In genomic region chr7:121313793-121314676, GRCh38 we compare ENCODE assay signal across 8 cellular contexts. TPM values are rescaled to one million over a fixed set of nuclear protein-coding genes. Genes with fewer than 3 reads are reported as not detected.
DNase-seq lines count a peak whose midpoint lies in the region; ATAC-seq and TF ChIP-seq lines count a peak whose summit lies in the region.

No MANE protein-coding gene starts in this region.

- H3K4me1 Mint-ChIP-seq in GM23338: no peaks in the 10 kb centered on the region; the same call in 1 of the 3 replicates
- H3K4me1 Mint-ChIP-seq in activated B cell treated with CpG ODN at 0.5 μM for 24 hours: peaks cover 44% of the 10 kb centered on the region
- H3K4me1 Mint-ChIP-seq in activated CD4-positive, alpha-beta memory T cell treated with anti-CD3 and anti-CD28 coated beads for 36 hours (ENCODE audit: low read depth): no peaks in the 10 kb centered on the region

- H3K4me3 ChIP-seq in GM23338 (no peak overlapping the region), smooth muscle cell (peak overlapping the region; percentile 10), uterus (no peak overlapping the region)

- no peak overlapping the region for H3K27ac Mint-ChIP-seq in GM23338
- H3K27ac Mint-ChIP-seq in activated B cell treated with CpG ODN at 0.5 μM for 24 hours: peak overlapping the region; percentile 84
- no peak overlapping the region for H3K27ac Mint-ChIP-seq in activated CD4-positive, alpha-beta memory T cell treated with anti-CD3 and anti-CD28 coated beads for 36 hours

- DNase-seq in Daoy (ENCODE audit: low read depth) (peak; percentile 68), GM23338 (ENCODE audit: low spot score) (no peak), LoVo (ENCODE audit: low spot score) (peak; percentile 85), activated B cell treated with CpG ODN at 0.5 μM for 24 hours (no peak), smooth muscle cell (lab: John Stamatoyannopoulos, UW; ENCODE audit: unreplicated experiment) (no peak), uterus (no peak)
- no peak for DNase-seq in activated CD4-positive, alpha-beta memory T cell treated with anti-CD3 and anti-CD28 coated beads for 36 hours
- DNase-seq in stimulated activated CD4-positive, alpha-beta T cell treated with anti-CD3 and anti-CD28 coated beads, Interleukin-4, amount 100 ng/mL, for 1 hour: no peak

- no peak for TF ChIP-seq CTCF in GM23338 (conservative IDR thresholded peaks at IDR 0.05; ENCODE audit: low read depth in 2 of 2)
- no peak for TF ChIP-seq CTCF in activated B cell treated with CpG ODN at 0.5 μM for 24 hours (IDR thresholded peaks at IDR 0.05)
- no peak for TF ChIP-seq CTCF in smooth muscle cell (IDR thresholded peaks at IDR 0.05; ENCODE audit: borderline replicate concordance, insufficient read depth, poor library complexity, severe bottlenecking)
- no peak for TF ChIP-seq CTCF in uterus (IDR thresholded peaks at IDR 0.05)

- no peak for TF ChIP-seq POLR2A in uterus (IDR thresholded peaks at IDR 0.05)

- no peaks in the 10 kb centered on the region; the same call in 2 of the 3 replicates for H3K9me3 Mint-ChIP-seq in GM23338
- peaks cover 2% of the 10 kb centered on the region for H3K9me3 Mint-ChIP-seq in activated B cell treated with CpG ODN at 0.5 μM for 24 hours
- no peaks in the 10 kb centered on the region for H3K9me3 Mint-ChIP-seq in activated CD4-positive, alpha-beta memory T cell treated with anti-CD3 and anti-CD28 coated beads for 36 hours

- 0 out of 2 replicates have a peak, but pooled peaks cover 5% of the 10 kb centered on the region for H3K9me2 ChIP-seq in GM23338 (ENCODE audit: insufficient read depth)

- no peaks in the 10 kb centered on the region for H3K4me1 ChIP-seq in GM23338 (ENCODE audit: insufficient read depth)
- no peaks in the 10 kb centered on the region for H3K4me1 ChIP-seq in smooth muscle cell (ENCODE audit: low read depth)
- H3K4me1 ChIP-seq in uterus: no peaks in the 10 kb centered on the region

- H3K27me3 Mint-ChIP-seq in GM23338 (ENCODE audit: insufficient read depth, low read depth, poor library complexity): peaks cover 4% of the 10 kb centered on the region
- no peaks in the 10 kb centered on the region for H3K27me3 Mint-ChIP-seq in activated B cell treated with CpG ODN at 0.5 μM for 24 hours
- H3K27me3 Mint-ChIP-seq in activated CD4-positive, alpha-beta memory T cell treated with anti-CD3 and anti-CD28 coated beads for 36 hours: peaks cover 3% of the 10 kb centered on the region

- intact Hi-C loops in activated B cell treated with CpG ODN at 0.5 μM for 24 hours (cut with micrococcal nuclease): loop anchor here (1.0 to 2.0 kb wide), 5 partner anchors 12 to 134 kb away; no protein-coding TSS in a partner anchor
- intact Hi-C loops in activated CD4-positive, alpha-beta memory T cell treated with anti-CD3 and anti-CD28 coated beads for 36 hours (cut with micrococcal nuclease): no loop called here
- intact Hi-C loops in uterus (cut with DNase I; ENCODE audit: low total_unique reads): no loop called here

- H3K27me3 ChIP-seq in GM23338 (ENCODE audit: insufficient read depth): no peaks in the 10 kb centered on the region
- H3K27me3 ChIP-seq in smooth muscle cell (ENCODE audit: low read depth): no peaks in the 10 kb centered on the region
- no peaks in the 10 kb centered on the region for H3K27me3 ChIP-seq in uterus

- ATAC-seq in GM23338: no peak
- peak; percentile 77 for ATAC-seq in activated B cell treated with CpG ODN at 0.5 μM for 24 hours (ENCODE audit: low read depth)

- no peak overlapping the region for H3K4me3 Mint-ChIP-seq in GM23338
- peak overlapping the region; percentile 44 for H3K4me3 Mint-ChIP-seq in activated B cell treated with CpG ODN at 0.5 μM for 24 hours
- no peak overlapping the region for H3K4me3 Mint-ChIP-seq in activated CD4-positive, alpha-beta memory T cell treated with anti-CD3 and anti-CD28 coated beads for 36 hours

- 69% methylated on average over 9 of the region's 9 CpGs for WGBS in smooth muscle cell (ENCODE audit: low lambda C conversion rate)

- no peak overlapping the region for H3K4me2 ChIP-seq in GM23338
- no peak overlapping the region for H3K4me2 ChIP-seq in smooth muscle cell

- no peak overlapping the region for H3K9ac ChIP-seq in smooth muscle cell (ENCODE audit: low read depth)

- POLR2A ChIA-PET in activated B cell treated with CpG ODN at 0.5 μM for 24 hours (lab: Charles Lee): interaction anchor here (2.6 kb wide), 1 partner anchor 16 kb away, joined by 14 read pairs; no protein-coding TSS in a partner anchor
- POLR2A ChIA-PET in activated CD4-positive, alpha-beta memory T cell treated with anti-CD3 and anti-CD28 coated beads for 36 hours (lab: Charles Lee): no interaction called here

- H3K36me3 Mint-ChIP-seq in GM23338 (ENCODE audit: low read depth) (no peaks in the 10 kb centered on the region), activated B cell treated with CpG ODN at 0.5 μM for 24 hours (ENCODE audit: low read depth) (peaks cover 16% of the 10 kb centered on the region)
- H3K36me3 Mint-ChIP-seq in activated CD4-positive, alpha-beta memory T cell treated with anti-CD3 and anti-CD28 coated beads for 36 hours: no peaks in the 10 kb centered on the region

- no peak overlapping the region for H3K27ac ChIP-seq in GM23338 (ENCODE audit: low read depth)
- no peak overlapping the region for H3K27ac ChIP-seq in smooth muscle cell (ENCODE audit: low read depth)
- H3K27ac ChIP-seq in uterus: no peak overlapping the region

- CTCF ChIA-PET in activated B cell treated with CpG ODN at 0.5 μM for 24 hours (lab: Charles Lee): no interaction called here
- CTCF ChIA-PET in activated CD4-positive, alpha-beta memory T cell treated with anti-CD3 and anti-CD28 coated beads for 36 hours (lab: Charles Lee): no interaction called here

- H2AFZ ChIP-seq in GM23338: peak overlapping the region; percentile 47
- no peak overlapping the region for H2AFZ ChIP-seq in smooth muscle cell (ENCODE audit: low read depth)

- no peaks in the 10 kb centered on the region for H3K79me2 ChIP-seq in GM23338 (replicated peaks; ENCODE audit: insufficient read depth)
- H3K79me2 ChIP-seq in smooth muscle cell (ENCODE audit: low read depth): no peaks in the 10 kb centered on the region

- H4K20me1 ChIP-seq in GM23338 (replicated peaks; ENCODE audit: insufficient read depth) (no peaks in the 10 kb centered on the region), smooth muscle cell (ENCODE audit: low read depth) (no peaks in the 10 kb centered on the region)

- H3K36me3 ChIP-seq in GM23338 (ENCODE audit: insufficient read depth) (no peaks in the 10 kb centered on the region), smooth muscle cell (ENCODE audit: low read depth) (no peaks in the 10 kb centered on the region), uterus (no peaks in the 10 kb centered on the region)

- H3F3A ChIP-seq in GM23338 (replicated peaks; ENCODE audit: low read depth) (no peaks in the 10 kb centered on the region), smooth muscle cell (ENCODE audit: low read depth) (no peaks in the 10 kb centered on the region)

- no peaks in the 10 kb centered on the region for H3K9me3 ChIP-seq in smooth muscle cell (replicated peaks; ENCODE audit: low read depth)
- H3K9me3 ChIP-seq in uterus: no peaks in the 10 kb centered on the region

TF ChIP-seq in GM23338, 12 proteins besides CTCF, POLR2A, EP300 and RAD21:
- no peak for TF ChIP-seq POLR2AphosphoS5 (IDR thresholded peaks at IDR 0.05; ENCODE audit: low read depth)
- no peak for TF ChIP-seq ZNF331 (CRISPR knock-in tag; IDR thresholded peaks at IDR 0.05; ENCODE audit: low read depth)
- TF ChIP-seq CREB1 (CRISPR knock-in tag; IDR thresholded peaks at IDR 0.05; ENCODE audit: low read depth): no peak

RNA-seq across cellular contexts. Expression of gene WNT16, which starts 14.8 kb away (rescaled TPM):
- 0.11 TPM in 1 of 2 replicates, not detected in the other for total RNA-seq in Daoy (2014; rRNA removed; shearing (Covaris generic))
- 0.73 and 1.5 TPM in 2 replicates for total RNA-seq in GM23338 (2014; rRNA removed; shearing (Covaris generic))
- polyA plus RNA-seq in GM23338 (2016; fragmentation: Nextera tagmentation; extraction: Ambion mirVana) (0.45 and 0.50 TPM in 2 replicates), smooth muscle cell (0.08 and 0.63 TPM in 2 replicates)
- total RNA-seq in activated B cell treated with CpG ODN at 0.5 μM for 24 hours (4.9 and 6.7 TPM in 2 replicates), smooth muscle cell (not detected in 2 replicates), uterus (1 to 10 TPM in 1 of 4 donors, not detected in 3; 1.7 TPM)
- total RNA-seq in activated CD4-positive, alpha-beta memory T cell treated with anti-CD3 and anti-CD28 coated beads for 36 hours: not detected

Comparison
In these comparisons a context has a peak if more than half of its experiments do, and no peak if none do; other contexts are left out.
1. DNase-seq: peak in Daoy (single experiment) and LoVo (single experiment); none in GM23338 (single experiment), activated B cell treated with CpG ODN at 0.5 μM for 24 hours (single experiment), smooth muscle cell (single experiment), activated CD4-positive, alpha-beta memory T cell treated with anti-CD3 and anti-CD28 coated beads for 36 hours (single experiment), stimulated activated CD4-positive, alpha-beta T cell treated with anti-CD3 and anti-CD28 coated beads, Interleukin-4, amount 100 ng/mL, for 1 hour (single experiment) and uterus (0 of 2).